In genomic region chr2:227324671-227325055, GRCh38 we compare ENCODE assay signal across 9 cellular contexts. TPM values are rescaled to one million over a fixed set of nuclear protein-coding genes. Genes with fewer than 3 reads are reported as not detected.
DNase-seq lines count a peak whose midpoint lies in the region; ATAC-seq and TF ChIP-seq lines count a peak whose summit lies in the region.
"Had no signal": no experiment of that assay in that cellular context is flagged by ENCODE, and none has a peak within 500 bp of the region (broad histone marks: within the 10 kb centered on the region; RNA-seq: fewer than 3 reads in every experiment).

No MANE protein-coding gene starts in this region.

- H3K27ac ChIP-seq in GM23338 (ENCODE audit: low read depth) (peak overlapping the region; percentile 22), RWPE1 (peak overlapping the region; percentile 84)

- peak overlapping the region; percentile 47; the same call in 1 of the 2 replicates for H2AFZ ChIP-seq in GM23338

- H3K4me3 ChIP-seq in GM23338 (peak overlapping the region; percentile 87), epithelial cell of esophagus (ENCODE audit: low read length) (peak overlapping the region; percentile 96)

- H3K79me2 ChIP-seq in GM23338 (replicated peaks; ENCODE audit: insufficient read depth): peaks cover 42% of the 10 kb centered on the region

- no peaks in the 10 kb centered on the region; the same call in 1 of the 2 replicates for H3F3A ChIP-seq in GM23338 (replicated peaks; ENCODE audit: low read depth)

- H3K36me3 Mint-ChIP-seq in GM23338 (ENCODE audit: low read depth): peaks cover 40% of the 10 kb centered on the region
- H3K36me3 Mint-ChIP-seq in naive thymus-derived CD8-positive, alpha-beta T cell: peaks cover 0 to 10% (median 0%) of the 10 kb centered on the region in 3 donors

- CTCF ChIA-PET in RWPE1 (lab: Yijun Ruan, JAX): interaction anchor here (0.7 to 0.9 kb wide), 2 partner anchors 489 to 495 kb away, joined by 3 to 4 read pairs; partner anchors contain the start of gene CCL20

- peak overlapping the region; percentile 89 for H3K4me2 ChIP-seq in GM23338

- H3K36me3 ChIP-seq in GM23338 (ENCODE audit: insufficient read depth): peaks cover 10% of the 10 kb centered on the region; the same call in 1 of the 2 replicates

- peaks cover 43% of the 10 kb centered on the region for H3K9me3 Mint-ChIP-seq in GM23338
- H3K9me3 Mint-ChIP-seq in naive thymus-derived CD8-positive, alpha-beta T cell: peaks cover 0 to 2% (median 0%) of the 10 kb centered on the region in 9 donors

- TF ChIP-seq CTCF in GM23338 (conservative IDR thresholded peaks at IDR 0.05; ENCODE audit: low read depth in 2 of 2) (no peak), RWPE1 (conservative IDR thresholded peaks at IDR 0.05; ENCODE audit: low read depth) (no peak), epithelial cell of esophagus (IDR thresholded peaks at IDR 0.05; ENCODE audit: insufficient read depth, low read depth, low read length, missing control alignments) (no peak)

- H4K20me1 ChIP-seq in GM23338 (replicated peaks; ENCODE audit: insufficient read depth): no peaks in the 10 kb centered on the region

- H3K4me1 Mint-ChIP-seq in GM23338: peaks cover 26% of the 10 kb centered on the region; the same call in 2 of the 3 replicates
- peaks cover 6 to 61% (median 48%) of the 10 kb centered on the region in 4 donors for H3K4me1 Mint-ChIP-seq in naive thymus-derived CD8-positive, alpha-beta T cell

- peak; percentile 63 for DNase-seq in DMS53 (lab: John Stamatoyannopoulos, UW)
- DNase-seq in GM23338 (ENCODE audit: low spot score): peak; percentile 48
- peak; percentile 38 for DNase-seq in RWPE1 (ENCODE audit: low spot score)
- DNase-seq in epithelial cell of esophagus (ENCODE audit: low read depth): no peak
- DNase-seq in naive thymus-derived CD8-positive, alpha-beta T cell: peak in 1 of 10 donors; percentile 9
- no peak for DNase-seq in COR-L47 (lab: John Stamatoyannopoulos, UW)
- DNase-seq in SW 1271 (lab: John Stamatoyannopoulos, UW): no peak

- ATAC-seq in GM23338 (peak; percentile 17), GM21423 (IDR thresholded peaks at IDR 0.05; ENCODE audit: unreplicated experiment) (no peak)
- peak; percentile 15 to 29 for ATAC-seq in naive thymus-derived CD8-positive, alpha-beta T cell

- peak overlapping the region; percentile 95 for H3K27ac Mint-ChIP-seq in GM23338
- peak overlapping the region; percentile 88 to 97 (median 94) for H3K27ac Mint-ChIP-seq in naive thymus-derived CD8-positive, alpha-beta T cell

- H3K9me2 ChIP-seq in GM23338 (ENCODE audit: insufficient read depth): 0 out of 2 replicates have a peak, but pooled peaks cover 2% of the 10 kb centered on the region

- H3K27me3 Mint-ChIP-seq in GM23338 (ENCODE audit: insufficient read depth, low read depth, poor library complexity): peaks cover 6% of the 10 kb centered on the region
- H3K27me3 Mint-ChIP-seq in naive thymus-derived CD8-positive, alpha-beta T cell: peaks cover 0 to 7% (median 0%) of the 10 kb centered on the region in 5 donors

- no peaks in the 10 kb centered on the region for H3K27me3 ChIP-seq in GM23338 (ENCODE audit: insufficient read depth)

- H3K4me3 Mint-ChIP-seq in GM23338: peak overlapping the region; percentile 89
- H3K4me3 Mint-ChIP-seq in naive thymus-derived CD8-positive, alpha-beta T cell: peak overlapping the region; percentile 90 to 98 (median 94)

- POLR2A ChIA-PET in RWPE1 (lab: Yijun Ruan, JAX; ENCODE audit: low non-redundant PET): no interaction called here
- POLR2A ChIA-PET in naive thymus-derived CD8-positive, alpha-beta T cell (lab: Charles Lee): interaction anchor here (0.8 kb wide), 1 partner anchor 489 kb away, joined by 4 read pairs; no protein-coding TSS in a partner anchor

- peaks cover 24% of the 10 kb centered on the region for H3K4me1 ChIP-seq in GM23338 (ENCODE audit: insufficient read depth)

TF ChIP-seq in GM23338, 12 proteins besides CTCF, POLR2A, EP300 and RAD21:
- TF ChIP-seq ZNF462 (CRISPR knock-in tag; IDR thresholded peaks at IDR 0.05) (no peak), STAT1 (IDR thresholded peaks at IDR 0.05; ENCODE audit: unreplicated experiment) (no peak), POLR2AphosphoS5 (IDR thresholded peaks at IDR 0.05; ENCODE audit: low read depth) (no peak), ZNF114 (CRISPR knock-in tag; IDR thresholded peaks at IDR 0.05) (no peak), EZH2phosphoT487 (IDR thresholded peaks at IDR 0.05; ENCODE audit: unreplicated experiment) (no peak), ETS1 (IDR thresholded peaks at IDR 0.05) (no peak)

RNA-seq across cellular contexts. Expression of gene MFF, which starts 0.4 kb away (rescaled TPM):
- 107 and 112 TPM in 2 replicates for total RNA-seq in GM23338 (2014; rRNA removed; shearing (Covaris generic))
- polyA plus RNA-seq in GM23338 (2016; fragmentation: Nextera tagmentation; extraction: Ambion mirVana): 152 and 161 TPM in 2 replicates
- total RNA-seq in naive thymus-derived CD8-positive, alpha-beta T cell: 10 to 100 TPM; 61.6 to 66.3 TPM
- 100 to 1,000 TPM; 124 to 141 (median 134) TPM for polyA plus RNA-seq in naive thymus-derived CD8-positive, alpha-beta T cell

RNA-seq across cellular contexts. Expression of gene TM4SF20, which starts 54.4 kb away (rescaled TPM):
- not detected in 2 replicates for total RNA-seq in GM23338 (2014; rRNA removed; shearing (Covaris generic))
- 0.12 TPM in 1 of 2 replicates, not detected in the other for polyA plus RNA-seq in GM23338 (2016; fragmentation: Nextera tagmentation; extraction: Ambion mirVana)
- not detected for total RNA-seq in naive thymus-derived CD8-positive, alpha-beta T cell
- not detected for polyA plus RNA-seq in naive thymus-derived CD8-positive, alpha-beta T cell
- total RNA-seq: T-helper 2 cell treated with Interferon-gamma antibody and Interleukin-4, amounts not matched to agents 100 ng/mL and 5 ng/mL, for 36 hours had no signal

Comparison
In these comparisons a context has a peak if more than half of its experiments do, and no peak if none do; other contexts are left out.
1. DNase-seq: peak in DMS53 (single experiment), GM23338 (single experiment) and RWPE1 (single experiment); none in epithelial cell of esophagus (single experiment), COR-L47 (single experiment) and SW 1271 (0 of 2).